21 cellular contexts compared by ENCODE assay signal in the genomic region with DNA sequence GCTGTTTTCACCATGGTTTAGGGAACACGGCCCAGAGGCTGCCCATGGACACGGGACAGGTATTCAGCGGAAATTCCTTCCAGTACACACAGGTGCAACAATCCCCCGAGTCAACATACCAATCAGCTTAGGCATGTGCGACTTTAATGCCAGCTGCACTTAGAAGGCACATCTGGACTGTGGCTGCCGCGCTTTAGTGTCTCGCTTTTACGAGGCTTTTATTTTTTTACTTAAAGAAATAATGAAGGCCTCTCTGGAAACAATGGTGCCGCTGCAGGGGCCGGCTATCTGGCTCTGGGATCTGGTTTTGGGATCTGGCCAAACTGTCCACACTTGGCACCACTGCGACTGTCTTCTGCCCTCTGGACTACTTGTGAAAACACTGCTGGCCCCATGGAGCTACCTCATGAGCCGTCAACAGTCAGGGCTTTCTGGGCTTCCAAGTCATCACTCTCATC. TPM values are rescaled to one million over a fixed set of nuclear protein-coding genes. Genes with fewer than 3 reads are reported as not detected.
DNase-seq lines count a peak whose midpoint lies in the region; ATAC-seq, FAIRE-seq and TF ChIP-seq lines count a peak whose summit lies in the region.
"Had no signal": no experiment of that assay in that cellular context is flagged by ENCODE, and none has a peak within 500 bp of the region (broad histone marks: within the 10 kb centered on the region; RNA-seq: fewer than 3 reads in every experiment).

No MANE protein-coding gene starts in this region.

- H3K4me3 ChIP-seq in SK-N-SH (ENCODE audit: low read depth in 2 of 2, low read length in 1 of 2): no peak overlapping the region
- no peak overlapping the region for H3K4me3 ChIP-seq in right lobe of liver
- H3K4me3 ChIP-seq in vagina: no peak overlapping the region
- no peak overlapping the region for H3K4me3 ChIP-seq in small intestine (ENCODE audit: low read depth in 1 of 2, low read length in 2 of 2)
- H3K4me3 ChIP-seq: thyroid gland had no signal

- no peak overlapping the region for H2AFZ ChIP-seq in SK-N-SH (ENCODE audit: low read depth)

- DNase-seq in SK-N-SH (peak; percentile 64), right lobe of liver (peak in 1 of 3 donors; percentile 78), vagina (ENCODE audit: extremely low spot score in 2 of 2) (no peak), GM19239 (ENCODE audit: insufficient read length, low spot score) (no peak), HK-2 (ENCODE audit: unreplicated experiment) (no peak), small intestine (no peak)
- DNase-seq: activated CD8-positive, alpha-beta T cell treated with anti-CD3 and anti-CD28 coated beads, Interleukin-2, amount 10 ng/mL, durations not matched to agents 7 days and 5 days; cerebellar nuclear complex; DMS53; HCEC 1CT; NCI-H1694; NCI-H524 treated with DMSO at 0.1 percent for 48 hours; RPMI8226; stimulated activated CD4-positive, alpha-beta T cell treated with anti-CD3 and anti-CD28 coated beads, Interleukin-4, amount 100 ng/mL, for 1 hour; T-helper 1 cell; thyroid gland; WERI-Rb-1 had no signal

- POLR2A ChIA-PET in SK-N-SH (lab: Yijun Ruan, JAX): interaction anchor here (0.6 kb wide), 1 partner anchor 348 kb away, joined by 3 read pairs; no protein-coding TSS in a partner anchor

- no peaks in the 10 kb centered on the region for H3K27me3 ChIP-seq in SK-N-SH (ENCODE audit: insufficient read depth)
- no peaks in the 10 kb centered on the region for H3K27me3 ChIP-seq in right lobe of liver
- no peaks in the 10 kb centered on the region for H3K27me3 ChIP-seq in vagina
- no peaks in the 10 kb centered on the region for H3K27me3 ChIP-seq in small intestine (ENCODE audit: control insufficient read depth in 2 of 2, insufficient read depth in 2 of 2, low read length in 2 of 2)
- H3K27me3 ChIP-seq: thyroid gland had no signal

- H3K4me1 ChIP-seq in SK-N-SH (ENCODE audit: control insufficient read depth in 1 of 2, insufficient read depth in 2 of 2, low read depth in 1 of 2, low read length in 1 of 2) (peaks cover 0 to 62% of the 10 kb centered on the region in 2 experiments; a peak in 2 of 4 replicates), right lobe of liver (peaks cover 0 to 31% (median 0%) of the 10 kb centered on the region in 4 donors), vagina (peaks cover 96% of the 10 kb centered on the region), small intestine (ENCODE audit: control insufficient read depth in 2 of 2, insufficient read depth in 1 of 2, low read depth in 1 of 2, low read length in 1 of 2) (peaks cover 3 to 15% of the 10 kb centered on the region in 2 donors)

- 69% methylated on average over 10 of the region's 13 CpGs for WGBS in SK-N-SH (ENCODE audit: low lambda C conversion rate)
- 40% methylated on average over 5 of the region's 13 CpGs for WGBS in right lobe of liver (ENCODE audit: insufficient coverage, low coverage, low lambda C conversion rate, missing lambda C conversion rate)
- WGBS in small intestine, 3 donors: 66 to 70% (median 69%) methylated on average over 13 of the region's 13 CpGs

- H3K9me2 ChIP-seq in SK-N-SH: no peaks in the 10 kb centered on the region

- CTCF ChIA-PET in SK-N-SH (lab: Yijun Ruan, JAX): interaction anchor here (1.0 to 11.6 kb wide), 5 partner anchors 25 to 295 kb away, joined by 3 to 93 read pairs (median 6); no protein-coding TSS in a partner anchor

- TF ChIP-seq RAD21 in SK-N-SH (IDR thresholded peaks at IDR 0.05; ENCODE audit: low read length): no peak

- TF ChIP-seq POLR2A in right lobe of liver (IDR thresholded peaks at IDR 0.05) (no peak), vagina (IDR thresholded peaks at IDR 0.05) (no peak)

- H3F3A ChIP-seq in SK-N-SH (replicated peaks; ENCODE audit: insufficient read depth): no peaks in the 10 kb centered on the region

- no peak for ATAC-seq in SK-N-SH treated with all-trans-retinoic acid at 6 μM for 48 hours
- peak; percentile 75 to 85 (median 80) for ATAC-seq in right lobe of liver
- ATAC-seq: activated CD8-positive, alpha-beta T cell treated with anti-CD3 and anti-CD28 coated beads, Interleukin-2, amount 10 ng/mL, durations not matched to agents 7 days and 5 days; activated T-helper 17 cell treated with anti-CD3 and anti-CD28 coated beads, Interleukin-2, amount 50 U/mL, for 72 hours had no signal

- peak overlapping the region in 1 of 2 experiments; percentile 98; a peak in 2 of 4 replicates for H3K27ac ChIP-seq in SK-N-SH (ENCODE audit: low read depth in 2 of 2, low read length in 1 of 2)
- H3K27ac ChIP-seq in cingulate gyrus (ENCODE audit: low read depth, low read length): peak overlapping the region; percentile 80
- peak overlapping the region in 1 of 3 donors; percentile 18 for H3K27ac ChIP-seq in right lobe of liver
- H3K27ac ChIP-seq in vagina: peak overlapping the region; percentile 75
- no peak overlapping the region for H3K27ac ChIP-seq in small intestine (ENCODE audit: low read depth in 1 of 2, low read length in 1 of 2)
- H3K27ac ChIP-seq: 22Rv1, thyroid gland, WERI-Rb-1 had no signal

- H3K79me2 ChIP-seq in SK-N-SH (ENCODE audit: insufficient read depth): peaks cover 47% of the 10 kb centered on the region

- peaks cover 0 to 11% of the 10 kb centered on the region in 2 experiments for H3K36me3 ChIP-seq in SK-N-SH (replicated peaks in 1 of 2; ENCODE audit: control insufficient read depth in 1 of 2, insufficient read depth in 2 of 2, low read length in 1 of 2)
- no peaks in the 10 kb centered on the region for H3K36me3 ChIP-seq in right lobe of liver
- no peaks in the 10 kb centered on the region for H3K36me3 ChIP-seq in vagina
- H3K36me3 ChIP-seq in small intestine (ENCODE audit: control insufficient read depth in 2 of 2, insufficient read depth in 2 of 2, low read length in 2 of 2): peaks cover 0 to 6% of the 10 kb centered on the region in 2 donors
- H3K36me3 ChIP-seq: WERI-Rb-1 had no signal

- H3K4me2 ChIP-seq in SK-N-SH: no peak overlapping the region

- FAIRE-seq in GM19239 (lab: Jason Lieb, UNC) (no peak), small intestine (lab: Jason Lieb, UNC) (no peak)

- peaks cover 60% of the 10 kb centered on the region for H4K20me1 ChIP-seq in SK-N-SH (ENCODE audit: insufficient read depth)

- H3K9me3 ChIP-seq in SK-N-SH (no peaks in the 10 kb centered on the region), right lobe of liver (no peaks in the 10 kb centered on the region), vagina (no peaks in the 10 kb centered on the region), small intestine (ENCODE audit: control insufficient read depth, low read depth) (no peaks in the 10 kb centered on the region)
- H3K9me3 ChIP-seq: thyroid gland had no signal

- TF ChIP-seq CTCF in SK-N-SH (IDR thresholded peaks at IDR 0.05): no peak
- TF ChIP-seq CTCF in right lobe of liver (IDR thresholded peaks at IDR 0.05): no peak
- no peak for TF ChIP-seq CTCF in vagina (IDR thresholded peaks at IDR 0.05)

- H3K9ac ChIP-seq in SK-N-SH: no peak overlapping the region

- intact Hi-C loops in right lobe of liver (cut with DNase I): no loop called here
- intact Hi-C loops in vagina (cut with DNase I): no loop called here

- no peak for TF ChIP-seq EP300 in SK-N-SH (IDR thresholded peaks at IDR 0.05; ENCODE audit: borderline replicate concordance in 1 of 2, low read depth in 1 of 2, low read length in 1 of 2)

TF ChIP-seq in SK-N-SH, 30 proteins besides CTCF, POLR2A, EP300 and RAD21:
- TF ChIP-seq MXI1 (IDR thresholded peaks at IDR 0.05; ENCODE audit: low read depth, low read length): 0 out of 2 replicates have a peak, but pooled peaks have one; percentile 29
- TF ChIP-seq GATA2 (CRISPR knock-in tag; IDR thresholded peaks at IDR 0.05): peak; percentile 48
- no peak for TF ChIP-seq TEAD4 (IDR thresholded peaks at IDR 0.05; ENCODE audit: borderline replicate concordance, insufficient read depth)
- no peak for TF ChIP-seq TCF12 (IDR thresholded peaks at IDR 0.05)

TF ChIP-seq in SK-N-SH treated with all-trans-retinoic acid at 6 μM for 48 hours, 23 proteins besides CTCF, POLR2A, EP300 and RAD21:
- no peak for TF ChIP-seq ZNF70 (CRISPR knock-in tag; IDR thresholded peaks at IDR 0.05)
- TF ChIP-seq CREB5 (CRISPR knock-in tag; IDR thresholded peaks at IDR 0.05; ENCODE audit: low read depth): no peak
- no peak for TF ChIP-seq ISL1 (CRISPR knock-in tag; IDR thresholded peaks at IDR 0.05)
- no peak for TF ChIP-seq RARB (CRISPR knock-in tag; IDR thresholded peaks at IDR 0.05)
- TF ChIP-seq ZNF8 (CRISPR knock-in tag; IDR thresholded peaks at IDR 0.05): no peak
- TF ChIP-seq TCF4 (CRISPR knock-in tag; IDR thresholded peaks at IDR 0.05; ENCODE audit: borderline replicate concordance): no peak; the same call in 1 of the 2 replicates
- no peak for TF ChIP-seq ESRRG (CRISPR knock-in tag; IDR thresholded peaks at IDR 0.05)

RNA-seq across cellular contexts. Expression of gene SLC66A1, which starts 55.5 kb away (rescaled TPM):
- polyA plus RNA-seq in SK-N-SH (2012; rRNA removed) (16.9 and 19.1 TPM in 2 replicates), small intestine (10 to 100 TPM; 14.6 to 46.7 (median 39.2) TPM)
- polyA plus RNA-seq in SK-N-SH (2012; cell fraction: cytosol; rRNA removed): 6.0 and 11.3 TPM in 2 replicates
- 23.0 and 23.6 TPM in 2 replicates for polyA plus RNA-seq in SK-N-SH (2012; cell fraction: nucleus; rRNA removed)
- total RNA-seq in right lobe of liver (10 to 100 TPM in 3 of 6 experiments, 1 to 10 TPM in 3; 8.4 to 20.6 (median 11.2) TPM), vagina (21.4 TPM)

RNA-seq across cellular contexts. Expression of gene AKR7A2, which starts 55.7 kb away (rescaled TPM):
- polyA plus RNA-seq in SK-N-SH (2012; rRNA removed) (36.8 and 40.7 TPM in 2 replicates), small intestine (100 to 1,000 TPM in 2 of 3 donors, 10 to 100 TPM in 1; 73.2 to 153 (median 147) TPM)
- 26.8 and 34.6 TPM in 2 replicates for polyA plus RNA-seq in SK-N-SH (2012; cell fraction: cytosol; rRNA removed)
- 25.4 and 31.4 TPM in 2 replicates for polyA plus RNA-seq in SK-N-SH (2012; cell fraction: nucleus; rRNA removed)
- total RNA-seq in right lobe of liver (10 to 100 TPM; 41.4 to 85.1 (median 51.2) TPM), vagina (63.8 TPM)

Comparison
In these comparisons a context has a peak if more than half of its experiments do, and no peak if none do; other contexts are left out.
1. H3K27ac ChIP-seq: peak in cingulate gyrus (single experiment) and vagina (single experiment); none in small intestine (0 of 2).